ENCODE assay signal across 1 cellular context in genomic region chr11:94153320-94153719, GRCh38.
TF ChIP-seq lines count a peak whose summit lies in the region.

No MANE protein-coding gene starts in this region.

TF ChIP-seq in HepG2, 621 proteins besides CTCF, POLR2A, EP300 and RAD21 (continued from another document and continues in another):
- TF ChIP-seq SNAPC4 (CRISPR knock-in tag; IDR thresholded peaks at IDR 0.05): no peak
- no peak for TF ChIP-seq LCORL (IDR thresholded peaks at IDR 0.05)
- peak; percentile 87 for TF ChIP-seq LCORL (CRISPR knock-in tag; IDR thresholded peaks at IDR 0.05)
- no peak for TF ChIP-seq KLF9 (CRISPR knock-in tag; IDR thresholded peaks at IDR 0.05; ENCODE audit: low read depth)
- TF ChIP-seq MTA3 (CRISPR knock-in tag; IDR thresholded peaks at IDR 0.05): no peak
- no peak for TF ChIP-seq ZNF773 (CRISPR knock-in tag; IDR thresholded peaks at IDR 0.05; ENCODE audit: borderline replicate concordance)
- TF ChIP-seq HNRNPL (IDR thresholded peaks at IDR 0.05; ENCODE audit: low read depth, low read length): no peak
- peak; percentile 29; the same call in 1 of the 2 replicates for TF ChIP-seq RARA (CRISPR knock-in tag; IDR thresholded peaks at IDR 0.05)
- TF ChIP-seq TIGD3 (CRISPR knock-in tag; IDR thresholded peaks at IDR 0.05; ENCODE audit: borderline replicate concordance): no peak
- TF ChIP-seq TBP (CRISPR knock-in tag; IDR thresholded peaks at IDR 0.05): no peak
- TF ChIP-seq SP5 (CRISPR knock-in tag; IDR thresholded peaks at IDR 0.05; ENCODE audit: borderline replicate concordance, low read depth): peak; percentile 51; the same call in 1 of the 2 replicates
- no peak for TF ChIP-seq TOPORS (CRISPR knock-in tag; IDR thresholded peaks at IDR 0.05)
- TF ChIP-seq AGO2 (optimal IDR thresholded peaks at IDR 0.05; ENCODE audit: low read depth, low read length): no peak
- TF ChIP-seq ATRX (CRISPR knock-in tag; IDR thresholded peaks at IDR 0.05; ENCODE audit: borderline replicate concordance): no peak
- peak; percentile 78; the same call in 1 of the 2 replicates for TF ChIP-seq FOXO1 (CRISPR knock-in tag; IDR thresholded peaks at IDR 0.05)
- no peak for TF ChIP-seq ZMYM2 (CRISPR knock-in tag; IDR thresholded peaks at IDR 0.05)
- no peak for TF ChIP-seq SMC3 (IDR thresholded peaks at IDR 0.05; ENCODE audit: low read length)
- no peak for TF ChIP-seq ZNF556 (CRISPR knock-in tag; IDR thresholded peaks at IDR 0.05; ENCODE audit: borderline replicate concordance)
- no peak for TF ChIP-seq SOX6 (IDR thresholded peaks at IDR 0.05)
- TF ChIP-seq SOX6 (CRISPR knock-in tag; IDR thresholded peaks at IDR 0.05): peak; percentile 91
- no peak for TF ChIP-seq ZNF138 (CRISPR knock-in tag; IDR thresholded peaks at IDR 0.05; ENCODE audit: low read depth)
- no peak for TF ChIP-seq CHCHD3 (CRISPR knock-in tag; IDR thresholded peaks at IDR 0.05)
- TF ChIP-seq ZNF18 (CRISPR knock-in tag; IDR thresholded peaks at IDR 0.05; ENCODE audit: insufficient replicate concordance): no peak
- no peak for TF ChIP-seq ZNF12 (CRISPR knock-in tag; IDR thresholded peaks at IDR 0.05)
- no peak for TF ChIP-seq ZNF841 (CRISPR knock-in tag; IDR thresholded peaks at IDR 0.05; ENCODE audit: borderline replicate concordance)
- no peak for TF ChIP-seq REXO4 (CRISPR knock-in tag; IDR thresholded peaks at IDR 0.05; ENCODE audit: borderline replicate concordance)
- no peak for TF ChIP-seq ZBTB39 (CRISPR knock-in tag; IDR thresholded peaks at IDR 0.05)
- TF ChIP-seq ZBTB25 (CRISPR knock-in tag; IDR thresholded peaks at IDR 0.05): no peak
- TF ChIP-seq ZSCAN31 (CRISPR knock-in tag; IDR thresholded peaks at IDR 0.05; ENCODE audit: low read depth): no peak
- peak; percentile 42; the same call in 1 of the 2 replicates for TF ChIP-seq THRA (CRISPR knock-in tag; IDR thresholded peaks at IDR 0.05; ENCODE audit: borderline replicate concordance)
- TF ChIP-seq SRY (CRISPR knock-in tag; IDR thresholded peaks at IDR 0.05): no peak
- no peak for TF ChIP-seq AKNA (CRISPR knock-in tag; IDR thresholded peaks at IDR 0.05; ENCODE audit: borderline replicate concordance)
- TF ChIP-seq ZBTB33 (CRISPR knock-in tag; IDR thresholded peaks at IDR 0.05): no peak
- TF ChIP-seq AHR (CRISPR knock-in tag; IDR thresholded peaks at IDR 0.05): no peak
- no peak for TF ChIP-seq TRIM22 (IDR thresholded peaks at IDR 0.05)
- TF ChIP-seq KLF6 (CRISPR knock-in tag; IDR thresholded peaks at IDR 0.05): no peak
- TF ChIP-seq ZSCAN29 (CRISPR knock-in tag; conservative IDR thresholded peaks at IDR 0.05): no peak
- TF ChIP-seq SAFB2 (CRISPR knock-in tag; IDR thresholded peaks at IDR 0.05; ENCODE audit: borderline replicate concordance, low read depth): no peak
